8 cellular contexts compared by ENCODE assay signal in genomic region chr15:64247906-64248541, GRCh38.
A peak's percentile ranks its signal among the peaks of the same experiment; 100 is the strongest.
DNase-seq lines count a peak whose midpoint lies in the region; ATAC-seq and TF ChIP-seq lines count a peak whose summit lies in the region.

No MANE protein-coding gene starts in this region.

- H3K36me3 ChIP-seq in neural progenitor cell: no peaks in the 10 kb centered on the region

- H3F3A ChIP-seq in neural progenitor cell (ENCODE audit: low read depth): no peaks in the 10 kb centered on the region

- in situ Hi-C loops in KBM-7 (cut with MboI; ENCODE audit: low pct_unique_long_range_greater_than_20kb, low sequenced_read_pairs): no loop called here

- no peak overlapping the region for H3K4me2 ChIP-seq in neural progenitor cell

- H3K27ac ChIP-seq in neural progenitor cell: no peak overlapping the region

- H3K9ac ChIP-seq in neural progenitor cell: no peak overlapping the region

- no peaks in the 10 kb centered on the region for H3K9me3 ChIP-seq in neural progenitor cell (ENCODE audit: low read depth)

- peaks cover 6% of the 10 kb centered on the region for H3K79me2 ChIP-seq in neural progenitor cell (ENCODE audit: low read depth)

- ATAC-seq in GM21786 (IDR thresholded peaks at IDR 0.05; ENCODE audit: unreplicated experiment) (peak; percentile 78), SK-N-SH treated with all-trans-retinoic acid at 6 μM for 48 hours (peak; percentile 82)

- H3K4me1 ChIP-seq in neural progenitor cell: no peaks in the 10 kb centered on the region

- H3K4me3 Mint-ChIP-seq in activated CD4-positive, alpha-beta T cell treated with anti-CD3 and anti-CD28 coated beads, Interleukin-2, amount 10 ng/mL, durations not matched to agents 24 days and 14 days: no peak overlapping the region
- H3K4me3 Mint-ChIP-seq in neural progenitor cell: no peak overlapping the region

- no peaks in the 10 kb centered on the region for H3K27me3 Mint-ChIP-seq in activated CD4-positive, alpha-beta T cell treated with anti-CD3 and anti-CD28 coated beads, Interleukin-2, amount 10 ng/mL, durations not matched to agents 24 days and 14 days
- peaks cover 2% of the 10 kb centered on the region for H3K27me3 Mint-ChIP-seq in neural progenitor cell (ENCODE audit: insufficient read depth, low read depth)

- H3K27me3 ChIP-seq in neural progenitor cell: no peaks in the 10 kb centered on the region

- no peaks in the 10 kb centered on the region for H3K9me3 Mint-ChIP-seq in activated CD4-positive, alpha-beta T cell treated with anti-CD3 and anti-CD28 coated beads, Interleukin-2, amount 10 ng/mL, durations not matched to agents 24 days and 14 days
- H3K9me3 Mint-ChIP-seq in neural progenitor cell: no peaks in the 10 kb centered on the region

- peak; percentile 79 for DNase-seq in activated CD4-positive, alpha-beta T cell treated with anti-CD3 and anti-CD28 coated beads, Interleukin-2, amount 10 ng/mL, durations not matched to agents 24 days and 14 days
- DNase-seq in activated CD4-positive, alpha-beta T cell treated with anti-CD3 and anti-CD28 coated beads, Interleukin-2, amount 50 U/mL, for 1 hour: no peak
- DNase-seq in KBM-7 (peak; percentile 59), epithelial cell of proximal tubule (ENCODE audit: low read depth) (peak; percentile 98), neural progenitor cell (ENCODE audit: low spot score) (no peak), NCI-H526 treated with DMSO at 0.1 percent for 48 hours (lab: John Stamatoyannopoulos, UW) (no peak)

- no peaks in the 10 kb centered on the region for H4K20me1 ChIP-seq in neural progenitor cell (ENCODE audit: low read depth)

- peak overlapping the region; percentile 64 for H3K27ac Mint-ChIP-seq in activated CD4-positive, alpha-beta T cell treated with anti-CD3 and anti-CD28 coated beads, Interleukin-2, amount 10 ng/mL, durations not matched to agents 24 days and 14 days
- H3K27ac Mint-ChIP-seq in neural progenitor cell: peak overlapping the region; percentile 21

- H3K4me1 Mint-ChIP-seq in activated CD4-positive, alpha-beta T cell treated with anti-CD3 and anti-CD28 coated beads, Interleukin-2, amount 10 ng/mL, durations not matched to agents 24 days and 14 days: peaks cover 38% of the 10 kb centered on the region
- H3K4me1 Mint-ChIP-seq in neural progenitor cell: peaks cover 8% of the 10 kb centered on the region

- no peak overlapping the region for H3K4me3 ChIP-seq in epithelial cell of proximal tubule (ENCODE audit: low read depth, low read length)
- no peak overlapping the region for H3K4me3 ChIP-seq in neural progenitor cell

- H2AFZ ChIP-seq in neural progenitor cell (replicated peaks): no peak overlapping the region

- peaks cover 27% of the 10 kb centered on the region for H3K36me3 Mint-ChIP-seq in activated CD4-positive, alpha-beta T cell treated with anti-CD3 and anti-CD28 coated beads, Interleukin-2, amount 10 ng/mL, durations not matched to agents 24 days and 14 days (ENCODE audit: low read depth)
- H3K36me3 Mint-ChIP-seq in neural progenitor cell: peaks cover 6% of the 10 kb centered on the region

- TF ChIP-seq CTCF in epithelial cell of proximal tubule (conservative IDR thresholded peaks at IDR 0.05; ENCODE audit: low read depth, low read length) (no peak), neural progenitor cell (IDR thresholded peaks at IDR 0.05) (no peak)

- intact Hi-C loops in activated CD4-positive, alpha-beta T cell treated with anti-CD3 and anti-CD28 coated beads, Interleukin-2, amount 10 ng/mL, durations not matched to agents 24 days and 14 days (cut with micrococcal nuclease): loop anchor here (1.0 to 10.0 kb wide), 5 partner anchors 25 to 644 kb away; no protein-coding TSS in a partner anchor

TF ChIP-seq in SK-N-SH treated with all-trans-retinoic acid at 6 μM for 48 hours, 23 proteins besides CTCF, POLR2A, EP300 and RAD21:
- TF ChIP-seq ISL1 (CRISPR knock-in tag; IDR thresholded peaks at IDR 0.05) (peak; percentile 60), ZFP3 (CRISPR knock-in tag; IDR thresholded peaks at IDR 0.05) (no peak)

Comparison
In these comparisons a context has a peak if more than half of its experiments do, and no peak if none do; other contexts are left out.
1. DNase-seq: peak in activated CD4-positive, alpha-beta T cell treated with anti-CD3 and anti-CD28 coated beads, Interleukin-2, amount 10 ng/mL, durations not matched to agents 24 days and 14 days (single experiment), KBM-7 (single experiment) and epithelial cell of proximal tubule (single experiment); none in activated CD4-positive, alpha-beta T cell treated with anti-CD3 and anti-CD28 coated beads, Interleukin-2, amount 50 U/mL, for 1 hour (single experiment), neural progenitor cell (single experiment) and NCI-H526 treated with DMSO at 0.1 percent for 48 hours (single experiment).